10 cellular contexts compared by ENCODE assay signal in the genomic region with DNA sequence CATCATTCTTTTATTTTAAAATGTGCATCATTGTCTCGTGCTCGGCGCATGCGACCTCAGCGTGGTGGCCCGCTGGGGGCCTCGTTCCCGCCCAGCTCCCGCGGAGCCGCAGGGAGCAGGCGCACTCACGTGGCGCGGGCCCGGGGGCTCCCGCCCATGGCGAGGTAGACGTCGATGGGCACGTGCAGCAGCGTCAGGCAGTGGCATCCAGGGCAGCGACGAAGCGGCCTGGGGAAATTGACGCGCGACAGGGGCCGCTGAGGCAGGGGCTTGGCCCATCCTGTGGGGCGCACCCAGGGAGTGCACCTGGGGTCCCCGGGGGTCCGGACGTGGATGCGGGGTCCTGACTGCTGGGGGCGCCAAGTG. TPM values are rescaled to one million over a fixed set of nuclear protein-coding genes. Genes with fewer than 3 reads are reported as not detected.
A peak's percentile ranks its signal among the peaks of the same experiment; 100 is the strongest.
DNase-seq lines count a peak whose midpoint lies in the region; ATAC-seq and TF ChIP-seq lines count a peak whose summit lies in the region.
"Had no signal": no experiment of that assay in that cellular context is flagged by ENCODE, and none has a peak within 500 bp of the region (broad histone marks: within the 10 kb centered on the region; RNA-seq: fewer than 3 reads in every experiment).

No MANE protein-coding gene starts in this region.

- H3K18ac ChIP-seq in trophoblast cell (ENCODE audit: low read length): no peak overlapping the region

- H3K4me2 ChIP-seq in trophoblast cell (ENCODE audit: low read length): peak overlapping the region; percentile 90

- no peak overlapping the region for H3K9ac ChIP-seq in trophoblast cell (ENCODE audit: low read length)

- H3K27ac ChIP-seq in right atrium auricular region (peak overlapping the region in 1 of 2 donors; percentile 39), esophagus squamous epithelium (peak overlapping the region in 1 of 4 donors; percentile 55), trophoblast cell (ENCODE audit: low read depth, low read length) (no peak overlapping the region)

- H3K79me1 ChIP-seq in trophoblast cell (ENCODE audit: low read length): peaks cover 4% of the 10 kb centered on the region

- no peaks in the 10 kb centered on the region for H3K27me3 ChIP-seq in right atrium auricular region
- H3K27me3 ChIP-seq in esophagus squamous epithelium: peaks cover 0 to 4% (median 0%) of the 10 kb centered on the region in 4 donors
- no peaks in the 10 kb centered on the region for H3K27me3 ChIP-seq in trophoblast cell (ENCODE audit: insufficient read depth, low read length)

- no peak overlapping the region for H2AK5ac ChIP-seq in trophoblast cell (ENCODE audit: low read length)

- intact Hi-C loops in Right ventricle myocardium superior (cut with DNase I): no loop called here
- intact Hi-C loops in esophagus squamous epithelium (cut with DNase I): no loop called here

- H3K14ac ChIP-seq in trophoblast cell (ENCODE audit: low read length): no peak overlapping the region

- H4K12ac ChIP-seq in trophoblast cell (ENCODE audit: low read depth, low read length): no peak overlapping the region

- no peak for ATAC-seq in Right ventricle myocardium superior (ENCODE audit: poor library complexity)

- H2BK5ac ChIP-seq in trophoblast cell (ENCODE audit: low read depth, low read length, poor library complexity): no peak overlapping the region

- peaks cover 0 to 20% of the 10 kb centered on the region in 2 donors for H3K4me1 ChIP-seq in right atrium auricular region
- H3K4me1 ChIP-seq in esophagus squamous epithelium: peaks cover 6 to 22% (median 12%) of the 10 kb centered on the region in 3 donors
- peaks cover 5 to 14% of the 10 kb centered on the region in 2 experiments for H3K4me1 ChIP-seq in trophoblast cell (ENCODE audit: control insufficient read depth in 1 of 2, insufficient read depth in 2 of 2, low read length in 2 of 2)

- TF ChIP-seq CTCF in right atrium auricular region (IDR thresholded peaks at IDR 0.05): no peak
- TF ChIP-seq CTCF in esophagus squamous epithelium (IDR thresholded peaks at IDR 0.05): no peak

- no peak overlapping the region for H3K23ac ChIP-seq in trophoblast cell (ENCODE audit: low read length)

- H4K91ac ChIP-seq in trophoblast cell (ENCODE audit: low read depth, low read length): no peak overlapping the region

- no peak for TF ChIP-seq POLR2A in esophagus squamous epithelium (IDR thresholded peaks at IDR 0.05)

- H3K79me2 ChIP-seq in trophoblast cell (ENCODE audit: control insufficient read depth, insufficient read depth, low read length, poor library complexity): peaks cover 4% of the 10 kb centered on the region

- WGBS in esophagus squamous epithelium, 2 donors: 57 to 72% methylated on average over 9 to 19 of the region's 35 CpGs
- WGBS in trophoblast cell (ENCODE audit: extremely low coverage, insufficient coverage, insufficient read length): no CpG with 5 or more reads among the region's 35 CpGs

- H3K9me3 ChIP-seq in right atrium auricular region (no peaks in the 10 kb centered on the region), esophagus squamous epithelium (no peaks in the 10 kb centered on the region), trophoblast cell (ENCODE audit: insufficient read depth, low read depth, low read length) (peaks cover 3% of the 10 kb centered on the region)
- H3K9me3 ChIP-seq: left lung had no signal

- H2BK12ac ChIP-seq in trophoblast cell (ENCODE audit: low read length): no peak overlapping the region

- H3K4ac ChIP-seq in trophoblast cell (ENCODE audit: low read depth, low read length): no peak overlapping the region

- H3K36me3 ChIP-seq in right atrium auricular region: peaks cover 15% of the 10 kb centered on the region
- H3K36me3 ChIP-seq in esophagus squamous epithelium: peaks cover 0 to 32% (median 10%) of the 10 kb centered on the region in 3 donors
- peaks cover 25 to 28% of the 10 kb centered on the region in 2 experiments for H3K36me3 ChIP-seq in trophoblast cell (ENCODE audit: control insufficient read depth in 1 of 2, insufficient read depth in 2 of 2, low read length in 2 of 2)

- H4K8ac ChIP-seq in trophoblast cell (ENCODE audit: low read depth, low read length): no peak overlapping the region

- H2BK120ac ChIP-seq in trophoblast cell (ENCODE audit: insufficient read depth, low read length, poor library complexity): no peak overlapping the region

- H3K4me3 ChIP-seq in right atrium auricular region: peak overlapping the region; percentile 24 to 44
- peak overlapping the region; percentile 31 to 65 (median 44) for H3K4me3 ChIP-seq in esophagus squamous epithelium
- H3K4me3 ChIP-seq in trophoblast cell (ENCODE audit: low read depth, low read length): no peak overlapping the region

- DNase-seq in right atrium auricular region (ENCODE audit: low spot score): no peak
- no peak for DNase-seq in Right ventricle myocardium superior
- no peak for DNase-seq in esophagus squamous epithelium (lab: John Stamatoyannopoulos, UW)
- no peak for DNase-seq in trophoblast cell
- DNase-seq in NCI-H345 (lab: John Stamatoyannopoulos, UW): no peak
- DNase-seq in NOMO-1 (lab: John Stamatoyannopoulos, UW; ENCODE audit: unreplicated experiment in 2 of 2): no peak
- no peak for DNase-seq in ecto neural progenitor cell (ENCODE audit: low spot score)
- DNase-seq in OCI-M2 (lab: John Stamatoyannopoulos, UW; ENCODE audit: unreplicated experiment): no peak
- DNase-seq: Karpas-422 had no signal

- H2AFZ ChIP-seq in trophoblast cell (ENCODE audit: insufficient read depth, low read length, poor library complexity): no peak overlapping the region

RNA-seq across cellular contexts. Expression of a gene that starts 1.0 kb away (rescaled TPM):
- total RNA-seq in right atrium auricular region: 1 to 10 TPM in 1 of 2 donors, under 1 TPM in 1; 0.89 to 7.5 TPM
- total RNA-seq in Right ventricle myocardium superior: 1.7 TPM
- total RNA-seq in esophagus squamous epithelium: 1 to 10 TPM; 1.4 to 7.1 (median 3.2) TPM
- 5.0 and 5.5 TPM in 2 replicates for polyA plus RNA-seq in trophoblast cell (2013)

RNA-seq across cellular contexts. Expression of a gene that starts 1.0 kb away (rescaled TPM):
- under 1 TPM; 0.63 to 0.70 TPM for total RNA-seq in right atrium auricular region
- total RNA-seq in Right ventricle myocardium superior: 1.0 TPM
- total RNA-seq in esophagus squamous epithelium: under 1 TPM in 2 of 4 donors, not detected in 2; 0.31 to 0.57 TPM
- polyA plus RNA-seq in trophoblast cell (2013): 0.61 and 0.67 TPM in 2 replicates

RNA-seq across cellular contexts. Expression of a gene that starts 25.3 kb away (rescaled TPM):
- total RNA-seq in right atrium auricular region (10 to 100 TPM in 1 of 2 donors, 1 to 10 TPM in 1; 9.5 to 34.5 TPM), Right ventricle myocardium superior (16.1 TPM), esophagus squamous epithelium (1 to 10 TPM; 4.4 to 6.1 (median 5.1) TPM)
- polyA plus RNA-seq in trophoblast cell (2013): 437 and 455 TPM in 2 replicates

RNA-seq across cellular contexts. Expression of a gene that starts 33.0 kb away (rescaled TPM):
- total RNA-seq in right atrium auricular region (10 to 100 TPM; 47.1 to 49.7 TPM), Right ventricle myocardium superior (43.7 TPM), esophagus squamous epithelium (10 to 100 TPM; 42.4 to 62.2 (median 45.9) TPM)
- polyA plus RNA-seq in trophoblast cell (2013): 41.3 and 43.8 TPM in 2 replicates
